2 cellular contexts compared by ENCODE assay signal in the genomic region with DNA sequence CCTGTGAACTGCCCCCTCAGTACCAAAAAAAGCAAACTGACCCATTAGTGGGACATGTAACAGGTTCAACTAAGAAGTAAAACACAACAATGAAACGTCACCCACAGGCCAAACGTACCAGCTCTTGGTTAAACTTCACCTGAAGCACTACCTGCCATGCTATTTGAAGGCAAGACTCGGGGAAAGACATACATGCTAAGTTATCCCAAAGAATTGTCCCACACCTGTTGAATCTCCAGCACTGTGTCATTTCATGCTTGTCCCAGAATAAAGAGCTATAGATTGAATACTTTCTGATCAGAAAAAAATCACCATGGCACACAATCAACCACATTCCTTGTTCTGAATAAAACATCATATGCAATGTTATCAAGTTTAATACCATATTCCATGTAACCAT.
TF ChIP-seq lines count a peak whose summit lies in the region.

No MANE protein-coding gene starts in this region.

TF ChIP-seq in HEK293, 187 proteins besides CTCF, POLR2A, EP300 and RAD21:
- no peak for TF ChIP-seq KLF7 (tag by site-specific recombination; IDR thresholded peaks at IDR 0.05; ENCODE audit: borderline replicate concordance)
- TF ChIP-seq, protein P1, sequence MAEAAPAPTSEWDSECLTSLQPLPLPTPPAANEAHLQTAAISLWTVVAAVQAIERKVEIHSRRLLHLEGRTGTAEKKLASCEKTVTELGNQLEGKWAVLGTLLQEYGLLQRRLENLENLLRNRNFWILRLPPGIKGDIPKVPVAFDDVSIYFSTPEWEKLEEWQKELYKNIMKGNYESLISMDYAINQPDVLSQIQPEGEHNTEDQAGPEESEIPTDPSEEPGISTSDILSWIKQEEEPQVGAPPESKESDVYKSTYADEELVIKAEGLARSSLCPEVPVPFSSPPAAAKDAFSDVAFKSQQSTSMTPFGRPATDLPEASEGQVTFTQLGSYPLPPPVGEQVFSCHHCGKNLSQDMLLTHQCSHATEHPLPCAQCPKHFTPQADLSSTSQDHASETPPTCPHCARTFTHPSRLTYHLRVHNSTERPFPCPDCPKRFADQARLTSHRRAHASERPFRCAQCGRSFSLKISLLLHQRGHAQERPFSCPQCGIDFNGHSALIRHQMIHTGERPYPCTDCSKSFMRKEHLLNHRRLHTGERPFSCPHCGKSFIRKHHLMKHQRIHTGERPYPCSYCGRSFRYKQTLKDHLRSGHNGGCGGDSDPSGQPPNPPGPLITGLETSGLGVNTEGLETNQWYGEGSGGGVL (tag by site-specific recombination; IDR thresholded peaks at IDR 0.05): no peak
- TF ChIP-seq SCRT1 (tag by site-specific recombination; IDR thresholded peaks at IDR 0.05; ENCODE audit: borderline replicate concordance): peak; percentile 73; the same call in 1 of the 2 replicates
- no peak for TF ChIP-seq ZNF544 (tag by site-specific recombination; IDR thresholded peaks at IDR 0.05)
- TF ChIP-seq ZNF426 (tag by site-specific recombination; IDR thresholded peaks at IDR 0.05): no peak
- TF ChIP-seq ZNF16 (tag by site-specific recombination; IDR thresholded peaks at IDR 0.05; ENCODE audit: low read depth): no peak
- no peak for TF ChIP-seq TCF7L2 (IDR thresholded peaks at IDR 0.05; ENCODE audit: borderline replicate concordance, low read depth, low read length)
- TF ChIP-seq, protein P2, sequence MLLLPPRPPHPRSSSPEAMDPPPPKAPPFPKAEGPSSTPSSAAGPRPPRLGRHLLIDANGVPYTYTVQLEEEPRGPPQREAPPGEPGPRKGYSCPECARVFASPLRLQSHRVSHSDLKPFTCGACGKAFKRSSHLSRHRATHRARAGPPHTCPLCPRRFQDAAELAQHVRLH (tag by site-specific recombination; IDR thresholded peaks at IDR 0.05): no peak
- no peak for TF ChIP-seq BCL11A (tag by site-specific recombination; IDR thresholded peaks at IDR 0.05; ENCODE audit: low read depth)
- TF ChIP-seq, protein P3, sequence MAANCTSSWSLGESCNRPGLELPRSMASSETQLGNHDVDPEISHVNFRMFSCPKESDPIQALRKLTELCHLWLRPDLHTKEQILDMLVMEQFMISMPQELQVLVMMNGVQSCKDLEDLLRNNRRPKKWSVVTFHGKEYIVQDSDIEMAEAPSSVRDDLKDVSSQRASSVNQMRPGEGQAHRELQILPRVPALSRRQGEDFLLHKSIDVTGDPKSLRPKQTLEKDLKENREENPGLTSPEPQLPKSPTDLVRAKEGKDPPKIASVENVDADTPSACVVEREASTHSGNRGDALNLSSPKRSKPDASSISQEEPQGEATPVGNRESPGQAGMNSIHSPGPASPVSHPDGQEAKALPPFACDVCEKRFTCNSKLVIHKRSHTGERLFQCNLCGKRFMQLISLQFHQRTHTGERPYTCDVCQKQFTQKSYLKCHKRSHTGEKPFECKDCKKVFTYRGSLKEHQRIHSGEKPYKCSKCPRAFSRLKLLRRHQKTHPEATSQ (tag by site-specific recombination; IDR thresholded peaks at IDR 0.05): no peak
- TF ChIP-seq ZNF514 (tag by site-specific recombination; IDR thresholded peaks at IDR 0.05): no peak
- TF ChIP-seq, protein P4, sequence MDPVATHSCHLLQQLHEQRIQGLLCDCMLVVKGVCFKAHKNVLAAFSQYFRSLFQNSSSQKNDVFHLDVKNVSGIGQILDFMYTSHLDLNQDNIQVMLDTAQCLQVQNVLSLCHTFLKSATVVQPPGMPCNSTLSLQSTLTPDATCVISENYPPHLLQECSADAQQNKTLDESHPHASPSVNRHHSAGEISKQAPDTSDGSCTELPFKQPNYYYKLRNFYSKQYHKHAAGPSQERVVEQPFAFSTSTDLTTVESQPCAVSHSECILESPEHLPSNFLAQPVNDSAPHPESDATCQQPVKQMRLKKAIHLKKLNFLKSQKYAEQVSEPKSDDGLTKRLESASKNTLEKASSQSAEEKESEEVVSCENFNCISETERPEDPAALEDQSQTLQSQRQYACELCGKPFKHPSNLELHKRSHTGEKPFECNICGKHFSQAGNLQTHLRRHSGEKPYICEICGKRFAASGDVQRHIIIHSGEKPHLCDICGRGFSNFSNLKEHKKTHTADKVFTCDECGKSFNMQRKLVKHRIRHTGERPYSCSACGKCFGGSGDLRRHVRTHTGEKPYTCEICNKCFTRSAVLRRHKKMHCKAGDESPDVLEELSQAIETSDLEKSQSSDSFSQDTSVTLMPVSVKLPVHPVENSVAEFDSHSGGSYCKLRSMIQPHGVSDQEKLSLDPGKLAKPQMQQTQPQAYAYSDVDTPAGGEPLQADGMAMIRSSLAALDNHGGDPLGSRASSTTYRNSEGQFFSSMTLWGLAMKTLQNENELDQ (tag by site-specific recombination; IDR thresholded peaks at IDR 0.05; ENCODE audit: low read depth): no peak
- TF ChIP-seq ZNF114 (tag by site-specific recombination; IDR thresholded peaks at IDR 0.05): no peak
- peak; percentile 91 for TF ChIP-seq SCRT2 (tag by site-specific recombination; IDR thresholded peaks at IDR 0.05)
- no peak for TF ChIP-seq ZNF132 (tag by site-specific recombination; IDR thresholded peaks at IDR 0.05; ENCODE audit: borderline replicate concordance)

TF ChIP-seq in IMR-90, 13 proteins besides CTCF, POLR2A, EP300 and RAD21:
- TF ChIP-seq MXI1 (IDR thresholded peaks at IDR 0.05; ENCODE audit: borderline replicate concordance, low read depth, low read length): no peak
- TF ChIP-seq SMC3 (IDR thresholded peaks at IDR 0.05; ENCODE audit: low read depth, low read length): no peak
- TF ChIP-seq RCOR1 (IDR thresholded peaks at IDR 0.05; ENCODE audit: insufficient replicate concordance, low read length): no peak
- TF ChIP-seq, protein P5, sequence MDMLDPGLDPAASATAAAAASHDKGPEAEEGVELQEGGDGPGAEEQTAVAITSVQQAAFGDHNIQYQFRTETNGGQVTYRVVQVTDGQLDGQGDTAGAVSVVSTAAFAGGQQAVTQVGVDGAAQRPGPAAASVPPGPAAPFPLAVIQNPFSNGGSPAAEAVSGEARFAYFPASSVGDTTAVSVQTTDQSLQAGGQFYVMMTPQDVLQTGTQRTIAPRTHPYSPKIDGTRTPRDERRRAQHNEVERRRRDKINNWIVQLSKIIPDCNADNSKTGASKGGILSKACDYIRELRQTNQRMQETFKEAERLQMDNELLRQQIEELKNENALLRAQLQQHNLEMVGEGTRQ (IDR thresholded peaks at IDR 0.05; ENCODE audit: low read depth, low read length): no peak
- no peak for TF ChIP-seq FOS (IDR thresholded peaks at IDR 0.05; ENCODE audit: low read depth, low read length)
- no peak for TF ChIP-seq MAZ (IDR thresholded peaks at IDR 0.05; ENCODE audit: borderline replicate concordance, low read depth, low read length)
